In the genomic region with DNA sequence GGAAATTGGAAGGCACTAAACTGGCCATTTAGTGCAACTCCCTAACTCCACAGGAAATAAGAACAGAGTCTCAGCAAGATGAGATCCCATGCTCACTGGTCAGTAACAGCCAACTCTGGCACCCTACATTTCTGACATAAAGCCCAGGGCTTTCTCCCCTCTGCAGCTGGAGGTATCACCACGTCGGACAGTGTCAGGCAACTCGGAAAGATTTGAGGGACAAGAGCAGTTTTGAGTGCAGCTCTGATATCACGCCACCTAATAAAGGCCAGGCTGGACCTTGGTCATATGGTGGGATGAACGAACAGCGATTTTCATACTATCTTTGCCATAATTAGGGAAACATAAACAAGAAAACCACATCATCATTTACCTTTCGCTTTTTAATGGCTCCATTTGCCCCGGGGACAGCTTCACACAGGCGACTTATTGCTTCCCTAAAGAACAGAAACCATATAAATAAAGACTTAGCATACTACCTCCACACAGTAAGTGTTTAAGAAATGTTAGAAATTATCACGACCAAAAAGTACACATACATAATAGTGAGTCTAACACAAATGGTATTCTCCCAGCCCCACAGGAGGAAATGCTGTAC, we compare ENCODE assay signal across 1 cellular context.
TF ChIP-seq lines count a peak whose summit lies in the region.

No MANE protein-coding gene starts in this region.

TF ChIP-seq in HEK293, 187 proteins besides CTCF, POLR2A, EP300 and RAD21 (continued from another document):
- TF ChIP-seq, protein P1, sequence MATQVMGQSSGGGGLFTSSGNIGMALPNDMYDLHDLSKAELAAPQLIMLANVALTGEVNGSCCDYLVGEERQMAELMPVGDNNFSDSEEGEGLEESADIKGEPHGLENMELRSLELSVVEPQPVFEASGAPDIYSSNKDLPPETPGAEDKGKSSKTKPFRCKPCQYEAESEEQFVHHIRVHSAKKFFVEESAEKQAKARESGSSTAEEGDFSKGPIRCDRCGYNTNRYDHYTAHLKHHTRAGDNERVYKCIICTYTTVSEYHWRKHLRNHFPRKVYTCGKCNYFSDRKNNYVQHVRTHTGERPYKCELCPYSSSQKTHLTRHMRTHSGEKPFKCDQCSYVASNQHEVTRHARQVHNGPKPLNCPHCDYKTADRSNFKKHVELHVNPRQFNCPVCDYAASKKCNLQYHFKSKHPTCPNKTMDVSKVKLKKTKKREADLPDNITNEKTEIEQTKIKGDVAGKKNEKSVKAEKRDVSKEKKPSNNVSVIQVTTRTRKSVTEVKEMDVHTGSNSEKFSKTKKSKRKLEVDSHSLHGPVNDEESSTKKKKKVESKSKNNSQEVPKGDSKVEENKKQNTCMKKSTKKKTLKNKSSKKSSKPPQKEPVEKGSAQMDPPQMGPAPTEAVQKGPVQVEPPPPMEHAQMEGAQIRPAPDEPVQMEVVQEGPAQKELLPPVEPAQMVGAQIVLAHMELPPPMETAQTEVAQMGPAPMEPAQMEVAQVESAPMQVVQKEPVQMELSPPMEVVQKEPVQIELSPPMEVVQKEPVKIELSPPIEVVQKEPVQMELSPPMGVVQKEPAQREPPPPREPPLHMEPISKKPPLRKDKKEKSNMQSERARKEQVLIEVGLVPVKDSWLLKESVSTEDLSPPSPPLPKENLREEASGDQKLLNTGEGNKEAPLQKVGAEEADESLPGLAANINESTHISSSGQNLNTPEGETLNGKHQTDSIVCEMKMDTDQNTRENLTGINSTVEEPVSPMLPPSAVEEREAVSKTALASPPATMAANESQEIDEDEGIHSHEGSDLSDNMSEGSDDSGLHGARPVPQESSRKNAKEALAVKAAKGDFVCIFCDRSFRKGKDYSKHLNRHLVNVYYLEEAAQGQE (tag by site-specific recombination; IDR thresholded peaks at IDR 0.05) = no peak
- TF ChIP-seq, protein P2, sequence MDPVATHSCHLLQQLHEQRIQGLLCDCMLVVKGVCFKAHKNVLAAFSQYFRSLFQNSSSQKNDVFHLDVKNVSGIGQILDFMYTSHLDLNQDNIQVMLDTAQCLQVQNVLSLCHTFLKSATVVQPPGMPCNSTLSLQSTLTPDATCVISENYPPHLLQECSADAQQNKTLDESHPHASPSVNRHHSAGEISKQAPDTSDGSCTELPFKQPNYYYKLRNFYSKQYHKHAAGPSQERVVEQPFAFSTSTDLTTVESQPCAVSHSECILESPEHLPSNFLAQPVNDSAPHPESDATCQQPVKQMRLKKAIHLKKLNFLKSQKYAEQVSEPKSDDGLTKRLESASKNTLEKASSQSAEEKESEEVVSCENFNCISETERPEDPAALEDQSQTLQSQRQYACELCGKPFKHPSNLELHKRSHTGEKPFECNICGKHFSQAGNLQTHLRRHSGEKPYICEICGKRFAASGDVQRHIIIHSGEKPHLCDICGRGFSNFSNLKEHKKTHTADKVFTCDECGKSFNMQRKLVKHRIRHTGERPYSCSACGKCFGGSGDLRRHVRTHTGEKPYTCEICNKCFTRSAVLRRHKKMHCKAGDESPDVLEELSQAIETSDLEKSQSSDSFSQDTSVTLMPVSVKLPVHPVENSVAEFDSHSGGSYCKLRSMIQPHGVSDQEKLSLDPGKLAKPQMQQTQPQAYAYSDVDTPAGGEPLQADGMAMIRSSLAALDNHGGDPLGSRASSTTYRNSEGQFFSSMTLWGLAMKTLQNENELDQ (tag by site-specific recombination; IDR thresholded peaks at IDR 0.05; ENCODE audit: low read depth) = no peak
- no peak for TF ChIP-seq ZFP69B (tag by site-specific recombination; IDR thresholded peaks at IDR 0.05)
- TF ChIP-seq ZNF658 (tag by site-specific recombination; IDR thresholded peaks at IDR 0.05) = no peak
- TF ChIP-seq, protein P3, sequence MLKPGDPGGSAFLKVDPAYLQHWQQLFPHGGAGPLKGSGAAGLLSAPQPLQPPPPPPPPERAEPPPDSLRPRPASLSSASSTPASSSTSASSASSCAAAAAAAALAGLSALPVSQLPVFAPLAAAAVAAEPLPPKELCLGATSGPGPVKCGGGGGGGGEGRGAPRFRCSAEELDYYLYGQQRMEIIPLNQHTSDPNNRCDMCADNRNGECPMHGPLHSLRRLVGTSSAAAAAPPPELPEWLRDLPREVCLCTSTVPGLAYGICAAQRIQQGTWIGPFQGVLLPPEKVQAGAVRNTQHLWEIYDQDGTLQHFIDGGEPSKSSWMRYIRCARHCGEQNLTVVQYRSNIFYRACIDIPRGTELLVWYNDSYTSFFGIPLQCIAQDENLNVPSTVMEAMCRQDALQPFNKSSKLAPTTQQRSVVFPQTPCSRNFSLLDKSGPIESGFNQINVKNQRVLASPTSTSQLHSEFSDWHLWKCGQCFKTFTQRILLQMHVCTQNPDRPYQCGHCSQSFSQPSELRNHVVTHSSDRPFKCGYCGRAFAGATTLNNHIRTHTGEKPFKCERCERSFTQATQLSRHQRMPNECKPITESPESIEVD (tag by site-specific recombination; IDR thresholded peaks at IDR 0.05) = peak; percentile 53
- no peak for TF ChIP-seq ZBTB1 (tag by site-specific recombination; IDR thresholded peaks at IDR 0.05)
- TF ChIP-seq KLF9 (tag by site-specific recombination; IDR thresholded peaks at IDR 0.05; ENCODE audit: low read depth) = no peak
- 0 out of 2 replicates have a peak, but pooled peaks have one; percentile 13 for TF ChIP-seq GLI2 (tag by site-specific recombination; IDR thresholded peaks at IDR 0.05; ENCODE audit: borderline replicate concordance, low read depth)
- TF ChIP-seq ZIC2 (tag by site-specific recombination; IDR thresholded peaks at IDR 0.05) = no peak
- TF ChIP-seq, protein P4, sequence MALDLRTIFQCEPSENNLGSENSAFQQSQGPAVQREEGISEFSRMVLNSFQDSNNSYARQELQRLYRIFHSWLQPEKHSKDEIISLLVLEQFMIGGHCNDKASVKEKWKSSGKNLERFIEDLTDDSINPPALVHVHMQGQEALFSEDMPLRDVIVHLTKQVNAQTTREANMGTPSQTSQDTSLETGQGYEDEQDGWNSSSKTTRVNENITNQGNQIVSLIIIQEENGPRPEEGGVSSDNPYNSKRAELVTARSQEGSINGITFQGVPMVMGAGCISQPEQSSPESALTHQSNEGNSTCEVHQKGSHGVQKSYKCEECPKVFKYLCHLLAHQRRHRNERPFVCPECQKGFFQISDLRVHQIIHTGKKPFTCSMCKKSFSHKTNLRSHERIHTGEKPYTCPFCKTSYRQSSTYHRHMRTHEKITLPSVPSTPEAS (tag by site-specific recombination; IDR thresholded peaks at IDR 0.05) = no peak
- TF ChIP-seq, protein P5, sequence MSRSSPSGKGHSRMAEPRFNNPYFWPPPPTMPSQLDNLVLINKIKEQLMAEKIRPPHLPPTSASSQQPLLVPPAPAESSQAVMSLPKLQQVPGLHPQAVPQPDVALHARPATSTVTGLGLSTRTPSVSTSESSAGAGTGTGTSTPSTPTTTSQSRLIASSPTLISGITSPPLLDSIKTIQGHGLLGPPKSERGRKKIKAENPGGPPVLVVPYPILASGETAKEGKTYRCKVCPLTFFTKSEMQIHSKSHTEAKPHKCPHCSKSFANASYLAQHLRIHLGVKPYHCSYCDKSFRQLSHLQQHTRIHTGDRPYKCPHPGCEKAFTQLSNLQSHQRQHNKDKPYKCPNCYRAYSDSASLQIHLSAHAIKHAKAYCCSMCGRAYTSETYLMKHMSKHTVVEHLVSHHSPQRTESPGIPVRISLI (tag by site-specific recombination; IDR thresholded peaks at IDR 0.05) = no peak
- no peak for TF ChIP-seq ZNF510 (tag by site-specific recombination; IDR thresholded peaks at IDR 0.05; ENCODE audit: insufficient replicate concordance)
- no peak for TF ChIP-seq ZNF239 (tag by site-specific recombination; IDR thresholded peaks at IDR 0.05)
- TF ChIP-seq ZNF175 (tag by site-specific recombination; IDR thresholded peaks at IDR 0.05) = no peak
- no peak for TF ChIP-seq ZNF211 (tag by site-specific recombination; IDR thresholded peaks at IDR 0.05; ENCODE audit: low read depth)
- TF ChIP-seq ZNF560 (tag by site-specific recombination; IDR thresholded peaks at IDR 0.05; ENCODE audit: borderline replicate concordance) = no peak
- TF ChIP-seq OVOL3 (tag by site-specific recombination; IDR thresholded peaks at IDR 0.05) = no peak
- no peak for TF ChIP-seq ZNF600 (tag by site-specific recombination; IDR thresholded peaks at IDR 0.05)
- TF ChIP-seq ZNF366 (tag by site-specific recombination; conservative IDR thresholded peaks at IDR 0.05) = 0 out of 2 replicates have a peak, but pooled peaks have one; percentile 11
- TF ChIP-seq SETDB1 (IDR thresholded peaks at IDR 0.05; ENCODE audit: insufficient read length, low read length) = no peak
- TF ChIP-seq ZFP41 (tag by site-specific recombination; IDR thresholded peaks at IDR 0.05; ENCODE audit: borderline replicate concordance) = no peak
- TF ChIP-seq ZNF140 (tag by site-specific recombination; IDR thresholded peaks at IDR 0.05) = no peak
- no peak for TF ChIP-seq PBX3 (CRISPR knock-in tag; IDR thresholded peaks at IDR 0.05)
- TF ChIP-seq ZNF664 (tag by site-specific recombination; IDR thresholded peaks at IDR 0.05) = no peak
- TF ChIP-seq KLF16 (tag by site-specific recombination; IDR thresholded peaks at IDR 0.05) = no peak
- no peak for TF ChIP-seq HIC1 (tag by site-specific recombination; IDR thresholded peaks at IDR 0.05)
- no peak for TF ChIP-seq GLIS2 (tag by site-specific recombination; IDR thresholded peaks at IDR 0.05)
- TF ChIP-seq, protein P6, sequence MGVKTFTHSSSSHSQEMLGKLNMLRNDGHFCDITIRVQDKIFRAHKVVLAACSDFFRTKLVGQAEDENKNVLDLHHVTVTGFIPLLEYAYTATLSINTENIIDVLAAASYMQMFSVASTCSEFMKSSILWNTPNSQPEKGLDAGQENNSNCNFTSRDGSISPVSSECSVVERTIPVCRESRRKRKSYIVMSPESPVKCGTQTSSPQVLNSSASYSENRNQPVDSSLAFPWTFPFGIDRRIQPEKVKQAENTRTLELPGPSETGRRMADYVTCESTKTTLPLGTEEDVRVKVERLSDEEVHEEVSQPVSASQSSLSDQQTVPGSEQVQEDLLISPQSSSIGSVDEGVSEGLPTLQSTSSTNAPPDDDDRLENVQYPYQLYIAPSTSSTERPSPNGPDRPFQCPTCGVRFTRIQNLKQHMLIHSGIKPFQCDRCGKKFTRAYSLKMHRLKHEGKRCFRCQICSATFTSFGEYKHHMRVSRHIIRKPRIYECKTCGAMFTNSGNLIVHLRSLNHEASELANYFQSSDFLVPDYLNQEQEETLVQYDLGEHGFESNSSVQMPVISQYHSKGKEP (tag by site-specific recombination; IDR thresholded peaks at IDR 0.05) = peak; percentile 49
- TF ChIP-seq ZNF843 (tag by site-specific recombination; IDR thresholded peaks at IDR 0.05) = 0 out of 2 replicates have a peak, but pooled peaks have one; percentile 19
- no peak for TF ChIP-seq ZNF214 (tag by site-specific recombination; IDR thresholded peaks at IDR 0.05; ENCODE audit: borderline replicate concordance)
